Comparison of ENCODE assay signal across 8 cellular contexts in the genomic region with DNA sequence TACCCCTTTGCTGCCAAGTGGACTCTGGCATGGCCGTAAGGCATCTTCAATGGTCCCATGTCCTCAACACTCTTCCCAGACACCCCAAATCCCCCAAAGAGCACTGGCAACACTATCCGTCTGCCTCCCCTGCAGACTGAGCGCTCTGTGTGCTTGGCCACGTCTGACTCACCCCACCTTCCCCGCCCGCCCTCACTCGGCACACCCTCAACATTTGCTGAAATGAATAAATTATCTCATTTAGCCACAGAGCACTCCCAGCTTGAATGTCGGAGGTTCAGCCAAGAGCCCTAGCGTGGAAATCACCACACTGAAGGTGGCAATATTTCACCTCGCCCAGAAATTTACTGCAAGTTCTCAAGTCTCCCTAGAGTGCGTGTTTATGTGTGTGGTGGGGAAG. TPM values are rescaled to one million over a fixed set of nuclear protein-coding genes. Genes with fewer than 3 reads are reported as not detected.
A peak's percentile ranks its signal among the peaks of the same experiment; 100 is the strongest.
DNase-seq lines count a peak whose midpoint lies in the region; ATAC-seq and TF ChIP-seq lines count a peak whose summit lies in the region.

No MANE protein-coding gene starts in this region.

- H3K9me3 ChIP-seq in T-helper 17 cell (ENCODE audit: control insufficient read depth, low read length, poor library complexity, severe bottlenecking): no peaks in the 10 kb centered on the region

- H3K4me1 Mint-ChIP-seq in T-helper 17 cell: peaks cover 26% of the 10 kb centered on the region

- peaks cover 4% of the 10 kb centered on the region for H3K27me3 Mint-ChIP-seq in T-helper 17 cell

- intact Hi-C loops in dorsolateral prefrontal cortex (cut with DNase I) (no loop called here), sciatic nerve (cut with DNase I) (no loop called here)

- H3K36me3 Mint-ChIP-seq in T-helper 17 cell (ENCODE audit: low read depth): peaks cover 2% of the 10 kb centered on the region

- peak; percentile 81 for ATAC-seq in GM18520 (IDR thresholded peaks at IDR 0.05; ENCODE audit: unreplicated experiment)
- ATAC-seq in T-helper 17 cell: peak; percentile 89
- ATAC-seq in sciatic nerve: peak; percentile 69

- peak overlapping the region in 29 of 59 donors; percentile 14 to 87 (median 70) for H3K27ac ChIP-seq in dorsolateral prefrontal cortex

- DNase-seq in T-helper 17 cell: no peak
- DNase-seq in dorsolateral prefrontal cortex: peak; percentile 34 to 89 (median 71)
- no peak for DNase-seq in sciatic nerve (ENCODE audit: low spot score)
- DNase-seq in midbrain (lab: John Stamatoyannopoulos, UW): no peak
- no peak for DNase-seq in epidermal melanocyte (ENCODE audit: insufficient read length, low spot score)
- no peak for DNase-seq in pons (ENCODE audit: low spot score)
- no peak for DNase-seq in HuH-7.5 (ENCODE audit: low spot score)

- H3K4me3 Mint-ChIP-seq in T-helper 17 cell: no peak overlapping the region

- H3K27me3 ChIP-seq in dorsolateral prefrontal cortex: no peaks in the 10 kb centered on the region

- H3K27ac Mint-ChIP-seq in T-helper 17 cell: no peak overlapping the region

- H3K4me3 ChIP-seq in dorsolateral prefrontal cortex: peak overlapping the region in 26 of 59 donors; percentile 1 to 48 (median 34)

- TF ChIP-seq CTCF in dorsolateral prefrontal cortex (IDR thresholded peaks at IDR 0.05 in 54 of 56, conservative IDR thresholded peaks at IDR 0.05 in 2 of 56; ENCODE audit: low read depth in 1 of 56, partially characterized antibody in 56 of 56): no peak

RNA-seq across cellular contexts. Expression of a gene that starts 46.5 kb away (rescaled TPM):
- 10 to 100 TPM; 68.7 to 81.9 TPM for total RNA-seq in T-helper 17 cell
- 10 to 100 TPM; 46.9 to 80.5 (median 64.3) TPM for total RNA-seq in dorsolateral prefrontal cortex
- total RNA-seq in sciatic nerve: 46.1 TPM

Comparison
In these comparisons a context has a peak if more than half of its experiments do, and no peak if none do; other contexts are left out.
1. DNase-seq: peak in dorsolateral prefrontal cortex (10 of 10); none in T-helper 17 cell (0 of 3), sciatic nerve (single experiment), midbrain (single experiment), epidermal melanocyte (single experiment), pons (single experiment) and HuH-7.5 (single experiment).
2. Peak in every context shown above with its lines, with median percentiles within 50 percentile points of each other: ATAC-seq.